8 cellular contexts compared by ENCODE assay signal in genomic region chr1:107139833-107140702, GRCh38. TPM values are rescaled to one million over a fixed set of nuclear protein-coding genes. Genes with fewer than 3 reads are reported as not detected.
DNase-seq lines count a peak whose midpoint lies in the region; ATAC-seq and TF ChIP-seq lines count a peak whose summit lies in the region.

No MANE protein-coding gene starts in this region.

- POLR2A ChIA-PET in PC-3 (lab: Charles Lee; ENCODE audit: unreplicated experiment) = interaction anchor here (0.7 kb wide), 1 partner anchor 84 kb away, joined by 3 read pairs; no protein-coding TSS in a partner anchor

- peak overlapping the region; percentile 65 for H3K27ac ChIP-seq in PC-3 (ENCODE audit: low read length)

- no peaks in the 10 kb centered on the region for H3K9me2 ChIP-seq in PC-3 (replicated peaks; ENCODE audit: low read length)

- CTCF ChIA-PET in PC-3 (lab: Charles Lee) = interaction anchor here (0.7 kb wide), 1 partner anchor 392 kb away, joined by 5 read pairs; no protein-coding TSS in a partner anchor

- TSS peak; percentile 78 for BruUV-seq in PC-3 (replicated peaks; lab: Mats Ljungman, UMichigan)

- ATAC-seq in GM21515 (IDR thresholded peaks at IDR 0.05; ENCODE audit: unreplicated experiment) (peak; percentile 46), PC-3 (peak; percentile 73)
- peak; percentile 77 to 80 for ATAC-seq in stimulated activated naive B cell treated with anti-CD40 and anti-IgM and Interleukin-4, amounts not matched to agents 10 μg/mL and 1 μg/mL and 100 μg/mL, for 72 hours (replicated peaks)

- peak overlapping the region; percentile 96 for H2AFZ ChIP-seq in PC-3 (ENCODE audit: low read length)

- H3K36me3 ChIP-seq in PC-3 (ENCODE audit: low read depth, low read length) (no peaks in the 10 kb centered on the region), kidney epithelial cell (ENCODE audit: control insufficient read depth, insufficient read depth, low read length) (no peaks in the 10 kb centered on the region)

- no peaks in the 10 kb centered on the region for H3F3A ChIP-seq in PC-3 (ENCODE audit: low read length, unreplicated experiment)

- no peaks in the 10 kb centered on the region for H3K9me3 Mint-ChIP-seq in stimulated activated naive B cell treated with anti-CD40 and anti-IgM and Interleukin-4, amounts not matched to agents 10 μg/mL and 1 μg/mL and 100 μg/mL, for 72 hours

- H3K27ac Mint-ChIP-seq in stimulated activated naive B cell treated with anti-CD40 and anti-IgM and Interleukin-4, amounts not matched to agents 10 μg/mL and 1 μg/mL and 100 μg/mL, for 72 hours = peak overlapping the region; percentile 71

- TF ChIP-seq CTCF in PC-3 (conservative IDR thresholded peaks at IDR 0.05; ENCODE audit: low read depth, low read length) (no peak), kidney epithelial cell (IDR thresholded peaks at IDR 0.05; ENCODE audit: insufficient read depth, low read length, poor library complexity, severe bottlenecking) (no peak)

- peaks cover 14 to 26% of the 10 kb centered on the region in 2 donors for H3K4me1 Mint-ChIP-seq in stimulated activated naive B cell treated with anti-CD40 and anti-IgM and Interleukin-4, amounts not matched to agents 10 μg/mL and 1 μg/mL and 100 μg/mL, for 72 hours

- H3K27me3 Mint-ChIP-seq in stimulated activated naive B cell treated with anti-CD40 and anti-IgM and Interleukin-4, amounts not matched to agents 10 μg/mL and 1 μg/mL and 100 μg/mL, for 72 hours = peaks cover 22 to 36% of the 10 kb centered on the region in 2 donors

- H4K20me1 ChIP-seq in PC-3 (ENCODE audit: low read length) = no peaks in the 10 kb centered on the region

- H3K4me3 Mint-ChIP-seq in stimulated activated naive B cell treated with anti-CD40 and anti-IgM and Interleukin-4, amounts not matched to agents 10 μg/mL and 1 μg/mL and 100 μg/mL, for 72 hours = peak overlapping the region; percentile 86

- intact Hi-C loops in PC-3 (cut with micrococcal nuclease) = loop anchor here (2.0 to 10.0 kb wide), 6 partner anchors 63 to 1013 kb away; no protein-coding TSS in a partner anchor

- no peaks in the 10 kb centered on the region for H3K36me3 Mint-ChIP-seq in stimulated activated naive B cell treated with anti-CD40 and anti-IgM and Interleukin-4, amounts not matched to agents 10 μg/mL and 1 μg/mL and 100 μg/mL, for 72 hours

- H3K4me2 ChIP-seq in PC-3 (ENCODE audit: low read length) = peak overlapping the region; percentile 96

- H3K27me3 ChIP-seq in PC-3 (ENCODE audit: low read length) (no peaks in the 10 kb centered on the region), kidney epithelial cell (ENCODE audit: control insufficient read depth, insufficient read depth, low read length) (no peaks in the 10 kb centered on the region)

- H3K4me3 ChIP-seq in PC-3 (ENCODE audit: low read length) = peak overlapping the region; percentile 96
- H3K4me3 ChIP-seq in kidney epithelial cell (ENCODE audit: low read depth, low read length) = peak overlapping the region; percentile 85

- DNase-seq in COR-L47 (lab: John Stamatoyannopoulos, UW) = peak; percentile 40
- peak; percentile 72 for DNase-seq in PC-3
- DNase-seq in cerebellar cortex (ENCODE audit: low spot score) = peak; percentile 60
- no peak for DNase-seq in kidney epithelial cell (ENCODE audit: low read depth)
- peak; percentile 31 for DNase-seq in stimulated activated naive B cell treated with anti-CD40 and anti-IgM and Interleukin-4, amounts not matched to agents 10 μg/mL and 1 μg/mL and 100 μg/mL, for 72 hours
- DNase-seq in HT-29 (ENCODE audit: low spot score) = no peak
- no peak for DNase-seq in NCI-H1105 treated with DMSO at 0.1 percent for 48 hours (lab: John Stamatoyannopoulos, UW)

- H3K4me1 ChIP-seq in PC-3 (ENCODE audit: insufficient read depth, low read length) = peaks cover 32% of the 10 kb centered on the region

- peak overlapping the region; percentile 53 for H3K9ac ChIP-seq in PC-3 (ENCODE audit: low read length)

- H3K79me2 ChIP-seq in PC-3 (ENCODE audit: low read length) = peaks cover 7% of the 10 kb centered on the region; the same call in 1 of the 2 replicates

- H3K9me3 ChIP-seq in PC-3 (ENCODE audit: low read length) = no peaks in the 10 kb centered on the region

RNA-seq across cellular contexts. Expression of gene NTNG1, which starts 0.8 kb away (rescaled TPM):
- 6.7 and 6.8 TPM in 2 replicates for total RNA-seq in PC-3 (2014; rRNA removed)
- 3.7 and 5.2 TPM in 2 replicates for total RNA-seq in kidney epithelial cell
- total RNA-seq in HT-29 (2014; rRNA removed; shearing (Covaris generic)) = not detected in 2 replicates

Comparison
In these comparisons a context has a peak if more than half of its experiments do, and no peak if none do; other contexts are left out.
1. DNase-seq: peak in COR-L47 (single experiment), PC-3 (single experiment), cerebellar cortex (single experiment) and stimulated activated naive B cell treated with anti-CD40 and anti-IgM and Interleukin-4, amounts not matched to agents 10 μg/mL and 1 μg/mL and 100 μg/mL, for 72 hours (single experiment); none in kidney epithelial cell (single experiment), HT-29 (single experiment) and NCI-H1105 treated with DMSO at 0.1 percent for 48 hours (single experiment).
2. Peak in every context shown above with its lines, with median percentiles within 50 percentile points of each other: ATAC-seq.